26 cellular contexts compared by ENCODE assay signal in the genomic region with DNA sequence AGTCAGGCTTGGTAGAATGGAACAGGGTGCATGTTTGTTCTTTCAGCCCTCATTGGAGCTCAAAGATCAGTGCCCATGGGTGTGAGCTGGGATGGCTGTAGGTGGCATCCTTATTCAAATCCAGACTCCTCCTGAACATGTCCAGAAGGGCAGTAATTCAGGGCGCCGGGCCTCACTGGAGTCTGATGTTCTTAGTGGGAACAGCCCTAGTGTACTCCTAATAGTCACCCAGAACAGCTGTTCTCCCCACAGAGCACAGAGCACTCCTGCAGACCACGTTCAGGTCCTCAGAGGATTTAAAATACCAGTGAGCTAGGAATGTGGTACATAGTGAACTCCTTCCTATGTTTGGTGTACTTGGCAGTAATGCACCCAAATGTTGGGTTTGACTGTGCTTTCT.
A peak's percentile ranks its signal among the peaks of the same experiment; 100 is the strongest.
DNase-seq lines count a peak whose midpoint lies in the region; ATAC-seq and TF ChIP-seq lines count a peak whose summit lies in the region.
"Had no signal": no experiment of that assay in that cellular context is flagged by ENCODE, and none has a peak within 500 bp of the region (broad histone marks: within the 10 kb centered on the region; RNA-seq: fewer than 3 reads in every experiment).

No MANE protein-coding gene starts in this region.

- no peak overlapping the region for H2AFZ ChIP-seq in mesenchymal stem cell (ENCODE audit: low read depth, low read length)

- H3K27me3 ChIP-seq in left ventricle myocardium inferior (ENCODE audit: low read depth) = no peaks in the 10 kb centered on the region
- H3K27me3 ChIP-seq in mesenchymal stem cell (ENCODE audit: control insufficient read depth in 1 of 2, insufficient read depth in 1 of 2, low read length in 2 of 2) = no peaks in the 10 kb centered on the region
- H3K27me3 ChIP-seq: BE2C, SJSA1 had no signal

- no peak overlapping the region for H2BK120ac ChIP-seq in mesenchymal stem cell (ENCODE audit: low read depth, low read length)

- no peak overlapping the region for H3K9ac ChIP-seq in mesenchymal stem cell (ENCODE audit: low read length)

- H3K36me3 ChIP-seq in left ventricle myocardium inferior (peaks cover 42% of the 10 kb centered on the region), mesenchymal stem cell (ENCODE audit: control insufficient read depth in 1 of 2, insufficient read depth in 2 of 2, low read depth in 1 of 2, low read length in 2 of 2) (peaks cover 17 to 44% of the 10 kb centered on the region in 2 experiments)

- no peak overlapping the region for H3K27ac ChIP-seq in left ventricle myocardium inferior (replicated peaks)
- H3K27ac ChIP-seq in mesenchymal stem cell (ENCODE audit: low read length, poor library complexity, severe bottlenecking) = no peak overlapping the region
- H3K27ac ChIP-seq: 22Rv1, SJSA1 had no signal

- no peaks in the 10 kb centered on the region for H3K4me1 ChIP-seq in left ventricle myocardium inferior
- no peaks in the 10 kb centered on the region for H3K4me1 ChIP-seq in mesenchymal stem cell (ENCODE audit: control insufficient read depth, insufficient read depth, low read depth, low read length)
- H3K4me1 ChIP-seq: SJSA1 had no signal

- H3K36me3 Mint-ChIP-seq in activated B cell treated with CpG ODN at 0.5 μM for 24 hours (ENCODE audit: low read depth) (peaks cover 40% of the 10 kb centered on the region), naive B cell (peaks cover 0 to 10% of the 10 kb centered on the region in 2 donors)
- peaks cover 24% of the 10 kb centered on the region for H3K36me3 Mint-ChIP-seq in stimulated activated memory B cell treated with anti-CD40 and anti-IgM and Interleukin-4, amounts not matched to agents 10 μg/mL and 1 μg/mL and 100 μg/mL, for 72 hours

- H2BK15ac ChIP-seq in mesenchymal stem cell (ENCODE audit: low read depth, poor library complexity, severe bottlenecking) = no peak overlapping the region

- no peak overlapping the region for H3K14ac ChIP-seq in mesenchymal stem cell (ENCODE audit: low read length in 2 of 2)

- 100% methylated on average over 2 of the region's 3 CpGs for WGBS in mesenchymal stem cell

- no peak overlapping the region for H2BK5ac ChIP-seq in mesenchymal stem cell (ENCODE audit: low read depth, low read length, poor library complexity, severe bottlenecking)

- H4K91ac ChIP-seq in mesenchymal stem cell (ENCODE audit: low read length) = no peak overlapping the region

- H3K23ac ChIP-seq in mesenchymal stem cell (ENCODE audit: low read length in 2 of 2) = no peak overlapping the region

- H3K4me1 Mint-ChIP-seq in activated B cell treated with CpG ODN at 0.5 μM for 24 hours = peaks cover 69% of the 10 kb centered on the region
- peaks cover 49 to 73% (median 67%) of the 10 kb centered on the region in 3 donors for H3K4me1 Mint-ChIP-seq in naive B cell
- peaks cover 52% of the 10 kb centered on the region for H3K4me1 Mint-ChIP-seq in stimulated activated memory B cell treated with anti-CD40 and anti-IgM and Interleukin-4, amounts not matched to agents 10 μg/mL and 1 μg/mL and 100 μg/mL, for 72 hours

- no peaks in the 10 kb centered on the region for H3K27me3 Mint-ChIP-seq in activated B cell treated with CpG ODN at 0.5 μM for 24 hours
- H3K27me3 Mint-ChIP-seq in naive B cell = no peaks in the 10 kb centered on the region
- no peaks in the 10 kb centered on the region for H3K27me3 Mint-ChIP-seq in stimulated activated memory B cell treated with anti-CD40 and anti-IgM and Interleukin-4, amounts not matched to agents 10 μg/mL and 1 μg/mL and 100 μg/mL, for 72 hours
- H3K27me3 Mint-ChIP-seq: CD4-positive, CD25-positive, alpha-beta regulatory T cell had no signal

- H3K4me3 ChIP-seq in left ventricle myocardium inferior = no peak overlapping the region
- H3K4me3 ChIP-seq in mesenchymal stem cell (ENCODE audit: insufficient read depth in 1 of 2, low read depth in 1 of 2, low read length in 2 of 2) = no peak overlapping the region
- H3K4me3 ChIP-seq: GM12878, SJSA1 had no signal

- H3K27ac Mint-ChIP-seq in activated B cell treated with CpG ODN at 0.5 μM for 24 hours = peak overlapping the region; percentile 98
- H3K27ac Mint-ChIP-seq in naive B cell = peak overlapping the region; percentile 98 to 100 (median 100)
- H3K27ac Mint-ChIP-seq in stimulated activated memory B cell treated with anti-CD40 and anti-IgM and Interleukin-4, amounts not matched to agents 10 μg/mL and 1 μg/mL and 100 μg/mL, for 72 hours = peak overlapping the region; percentile 95
- H3K27ac Mint-ChIP-seq: CD4-positive, CD25-positive, alpha-beta regulatory T cell had no signal

- CTCF ChIA-PET in activated B cell treated with CpG ODN at 0.5 μM for 24 hours (lab: Charles Lee) = interaction anchor here (1.2 kb wide), 1 partner anchor 13 kb away, joined by 3 read pairs; no protein-coding TSS in a partner anchor

- H3K18ac ChIP-seq in mesenchymal stem cell (ENCODE audit: low read depth in 1 of 2, low read length in 2 of 2) = no peak overlapping the region

- H3K4me3 Mint-ChIP-seq in activated B cell treated with CpG ODN at 0.5 μM for 24 hours (no peak overlapping the region), naive B cell (peak overlapping the region in 5 of 8 donors; percentile 63 to 87 (median 66))
- H3K4me3 Mint-ChIP-seq in stimulated activated memory B cell treated with anti-CD40 and anti-IgM and Interleukin-4, amounts not matched to agents 10 μg/mL and 1 μg/mL and 100 μg/mL, for 72 hours = no peak overlapping the region
- H3K4me3 Mint-ChIP-seq: CD4-positive, CD25-positive, alpha-beta regulatory T cell had no signal

- H3K9me3 ChIP-seq in left ventricle myocardium inferior (replicated peaks) = no peaks in the 10 kb centered on the region
- H3K9me3 ChIP-seq in mesenchymal stem cell (ENCODE audit: control insufficient read depth, low read length) = no peaks in the 10 kb centered on the region
- H3K9me3 ChIP-seq: BE2C, SJSA1 had no signal

- POLR2A ChIA-PET in activated B cell treated with CpG ODN at 0.5 μM for 24 hours (lab: Charles Lee) = interaction anchor here (0.5 to 3.9 kb wide), 6 partner anchors 17 to 265 kb away, joined by 3 to 23 read pairs (median 6); a partner anchor contains a TSS

- DNase-seq in left ventricle myocardium inferior (peak; percentile 2), cardiac septum (ENCODE audit: low spot score) (no peak), activated B cell treated with CpG ODN at 0.5 μM for 24 hours (no peak), naive B cell (no peak), MV-4-11 (lab: John Stamatoyannopoulos, UW) (no peak), mesenchymal stem cell (no peak)
- DNase-seq: BE2C; CD4-positive, CD25-positive, alpha-beta regulatory T cell; EL; GDM1; GOT3; HCEC 1CT; KG1; MM.1S; NCI-H1048; NCI-H1417; NCI-H1694; NCI-H2029 treated with DMSO at 0.1 percent for 48 hours; NCI-H526 treated with DMSO at 0.1 percent for 48 hours; Right ventricle myocardium superior; RPMI8226 had no signal

- no peaks in the 10 kb centered on the region for H3K9me3 Mint-ChIP-seq in activated B cell treated with CpG ODN at 0.5 μM for 24 hours
- peaks cover 0 to 4% (median 0%) of the 10 kb centered on the region in 7 donors for H3K9me3 Mint-ChIP-seq in naive B cell
- no peaks in the 10 kb centered on the region for H3K9me3 Mint-ChIP-seq in stimulated activated memory B cell treated with anti-CD40 and anti-IgM and Interleukin-4, amounts not matched to agents 10 μg/mL and 1 μg/mL and 100 μg/mL, for 72 hours
- H3K9me3 Mint-ChIP-seq: CD4-positive, CD25-positive, alpha-beta regulatory T cell had no signal

- TF ChIP-seq CTCF in left ventricle myocardium inferior (IDR thresholded peaks at IDR 0.05; ENCODE audit: borderline replicate concordance) (no peak), activated B cell treated with CpG ODN at 0.5 μM for 24 hours (IDR thresholded peaks at IDR 0.05) (no peak)

- no peak overlapping the region for H3K4me2 ChIP-seq in mesenchymal stem cell (ENCODE audit: low read length, poor library complexity, severe bottlenecking)

- no peak for ATAC-seq in activated B cell treated with CpG ODN at 0.5 μM for 24 hours (ENCODE audit: low read depth)
- no peak for ATAC-seq in naive B cell (ENCODE audit: low read depth in 2 of 2)
- no peak for ATAC-seq in stimulated activated memory B cell treated with anti-CD40 and anti-IgM and Interleukin-4, amounts not matched to agents 10 μg/mL and 1 μg/mL and 100 μg/mL, for 72 hours
- ATAC-seq in HG02623 (IDR thresholded peaks at IDR 0.05; ENCODE audit: unreplicated experiment) = no peak
- ATAC-seq: GM12878 had no signal

- H4K8ac ChIP-seq in mesenchymal stem cell (ENCODE audit: low read length) = no peak overlapping the region

- no peak overlapping the region for H2AK5ac ChIP-seq in mesenchymal stem cell (ENCODE audit: low read length, severe bottlenecking)

- H3K4ac ChIP-seq in mesenchymal stem cell (ENCODE audit: low read depth in 1 of 2, low read length in 2 of 2) = no peak overlapping the region

- peaks cover 12% of the 10 kb centered on the region for H3K79me1 ChIP-seq in mesenchymal stem cell (replicated peaks; ENCODE audit: low read length, poor library complexity, severe bottlenecking)

- intact Hi-C loops in left ventricle myocardium inferior (cut with micrococcal nuclease) (no loop called here), cardiac septum (cut with DNase I) (no loop called here), activated B cell treated with CpG ODN at 0.5 μM for 24 hours (cut with micrococcal nuclease) (loop anchor here (2.0 to 10.0 kb wide), 5 partner anchors 43 to 407 kb away; a partner anchor contains a TSS)

- no peak overlapping the region for H2BK12ac ChIP-seq in mesenchymal stem cell (ENCODE audit: low read length in 2 of 2)

Comparison
In these comparisons a context has a peak if more than half of its experiments do, and no peak if none do; other contexts are left out.
1. H3K4me3 Mint-ChIP-seq: peak in naive B cell (5 of 8); none in activated B cell treated with CpG ODN at 0.5 μM for 24 hours (single experiment) and stimulated activated memory B cell treated with anti-CD40 and anti-IgM and Interleukin-4, amounts not matched to agents 10 μg/mL and 1 μg/mL and 100 μg/mL, for 72 hours (single experiment).
2. Peak in every context shown above with its lines, with median percentiles within 50 percentile points of each other: H3K27ac Mint-ChIP-seq.